In the genomic region with DNA sequence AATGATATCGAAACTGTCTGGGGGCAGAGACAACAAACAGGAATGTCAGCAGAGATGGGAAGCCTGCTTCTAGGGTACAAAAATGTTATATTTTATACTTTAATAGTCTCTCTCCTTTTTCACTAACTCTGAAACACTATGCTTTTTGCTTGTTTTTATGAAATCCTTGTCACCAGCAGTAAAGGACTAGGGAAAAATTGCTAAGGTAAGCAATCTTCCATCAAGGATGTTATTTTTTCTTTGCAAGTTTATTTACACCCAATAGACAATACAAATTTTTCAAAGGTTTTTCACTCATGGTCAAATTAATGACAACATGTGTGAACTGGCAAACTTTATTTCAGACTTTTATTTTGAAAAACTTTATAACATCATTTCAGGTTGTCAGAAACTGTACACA, we compare ENCODE assay signal across 9 cellular contexts.
"Had no signal": no experiment of that assay in that cellular context is flagged by ENCODE, and none has a peak within 500 bp of the region (broad histone marks: within the 10 kb centered on the region; RNA-seq: fewer than 3 reads in every experiment).

No MANE protein-coding gene starts in this region.

- H2AFZ ChIP-seq: GM23248 had no signal

- ATAC-seq: HCT116, K562 had no signal

- DNase-seq: GM23248, GOT3, H7, HFFc6, KG1 had no signal

- H3K9ac ChIP-seq: GM23248 had no signal

- FAIRE-seq: HTR-8/SVneo, K562 had no signal

- H3K4me3 ChIP-seq: GM23248, HAP-1, K562 had no signal

- H3K36me3 ChIP-seq: HAP-1 had no signal

- H3K27ac ChIP-seq: GM23248 had no signal

- H3K9me3 ChIP-seq: HAP-1 had no signal
